8 cellular contexts compared by ENCODE assay signal in genomic region chr19:46537136-46538097, GRCh38. TPM values are rescaled to one million over a fixed set of nuclear protein-coding genes. Genes with fewer than 3 reads are reported as not detected.
DNase-seq lines count a peak whose midpoint lies in the region; ATAC-seq and TF ChIP-seq lines count a peak whose summit lies in the region.

No MANE protein-coding gene starts in this region.

- no peaks in the 10 kb centered on the region for H3K27me3 ChIP-seq in CD4-positive, alpha-beta T cell (ENCODE audit: control insufficient read depth, insufficient read depth, low read length)

- H3K4me1 Mint-ChIP-seq in CD4-positive, alpha-beta T cell (ENCODE audit: low read depth): peaks cover 6% of the 10 kb centered on the region
- peaks cover under 1% of the 10 kb centered on the region for H3K4me1 Mint-ChIP-seq in chondrocyte (ENCODE audit: low read depth)

- H3K36me3 Mint-ChIP-seq in CD4-positive, alpha-beta T cell (ENCODE audit: low read depth): no peaks in the 10 kb centered on the region
- no peaks in the 10 kb centered on the region for H3K36me3 Mint-ChIP-seq in chondrocyte (ENCODE audit: low read depth)

- POLR2A ChIA-PET in CD4-positive, alpha-beta T cell (lab: Charles Lee): interaction anchor here (0.8 to 1.3 kb wide), 4 partner anchors 7 to 75 kb away, joined by 3 to 6 read pairs (median 4); no protein-coding TSS in a partner anchor

- H3K9me3 Mint-ChIP-seq in CD4-positive, alpha-beta T cell: no peaks in the 10 kb centered on the region
- H3K9me3 Mint-ChIP-seq in chondrocyte (ENCODE audit: low read depth): no peaks in the 10 kb centered on the region

- peak; percentile 94 for TF ChIP-seq CTCF in CD4-positive, alpha-beta T cell (IDR thresholded peaks at IDR 0.05)
- peak; percentile 91 for TF ChIP-seq CTCF in chondrocyte (IDR thresholded peaks at IDR 0.05)

- in situ Hi-C loops in KBM-7 (cut with MboI; ENCODE audit: low pct_unique_long_range_greater_than_20kb, low sequenced_read_pairs): no loop called here

- H3K9me3 ChIP-seq in CD4-positive, alpha-beta T cell (ENCODE audit: control insufficient read depth, low read length): no peaks in the 10 kb centered on the region

- DNase-seq in CD4-positive, alpha-beta T cell: peak; percentile 42 to 78 (median 60)
- DNase-seq in KBM-7 (peak; percentile 69), chondrocyte (ENCODE audit: low spot score) (peak; percentile 53), medulla oblongata (ENCODE audit: extremely low spot score) (peak; percentile 33), NCI-H2107 treated with DMSO at 0.1 percent for 48 hours (lab: John Stamatoyannopoulos, UW; ENCODE audit: unreplicated experiment) (no peak), 8988T (no peak)
- DNase-seq in activated CD4-positive, CD25-positive, alpha-beta regulatory T cell treated with anti-CD3 and anti-CD28 coated beads, Interleukin-2, amount 50 U/mL, for 72 hours: peak; percentile 74
- DNase-seq in stimulated activated CD8-positive, alpha-beta memory T cell treated with anti-CD3 and anti-CD28 coated beads, Interleukin-7, amount 100 ng/mL, for 24 hours (ENCODE audit: low read depth): peak; percentile 41

- H3K27ac Mint-ChIP-seq in CD4-positive, alpha-beta T cell: no peak overlapping the region
- H3K27ac Mint-ChIP-seq in chondrocyte (ENCODE audit: unreplicated experiment): no peak overlapping the region

- CTCF ChIA-PET in CD4-positive, alpha-beta T cell (lab: Charles Lee): interaction anchor here (0.5 to 2.3 kb wide), 16 partner anchors 8 to 508 kb away, joined by 3 to 19 read pairs (median 4); partner anchors contain the start of gene CALM3

- peaks cover under 1% of the 10 kb centered on the region for H3K27me3 Mint-ChIP-seq in CD4-positive, alpha-beta T cell
- H3K27me3 Mint-ChIP-seq in chondrocyte (ENCODE audit: low read depth): peaks cover 9% of the 10 kb centered on the region

- peak; percentile 88 for ATAC-seq in CD4-positive, alpha-beta T cell (ENCODE audit: poor library complexity)

- intact Hi-C loops in CD4-positive, alpha-beta T cell (cut with DNase I, micrococcal nuclease): no loop called here

- H3K27ac ChIP-seq in CD4-positive, alpha-beta T cell (ENCODE audit: low read depth, low read length): no peak overlapping the region

- H3K4me3 Mint-ChIP-seq in CD4-positive, alpha-beta T cell: no peak overlapping the region
- no peak overlapping the region for H3K4me3 Mint-ChIP-seq in chondrocyte (ENCODE audit: unreplicated experiment)

RNA-seq across cellular contexts. Expression of gene PNMA8B, which starts 41.8 kb away (rescaled TPM):
- under 1 TPM; 0.14 to 0.19 TPM for total RNA-seq in CD4-positive, alpha-beta T cell
- total RNA-seq in chondrocyte: 2.2 to 5.5 TPM (median 2.5 TPM) in 3 replicates

Comparison
In these comparisons a context has a peak if more than half of its experiments do, and no peak if none do; other contexts are left out.
1. DNase-seq: peak in CD4-positive, alpha-beta T cell (10 of 10), KBM-7 (single experiment), activated CD4-positive, CD25-positive, alpha-beta regulatory T cell treated with anti-CD3 and anti-CD28 coated beads, Interleukin-2, amount 50 U/mL, for 72 hours (single experiment), chondrocyte (single experiment), medulla oblongata (single experiment) and stimulated activated CD8-positive, alpha-beta memory T cell treated with anti-CD3 and anti-CD28 coated beads, Interleukin-7, amount 100 ng/mL, for 24 hours (single experiment); none in NCI-H2107 treated with DMSO at 0.1 percent for 48 hours (single experiment) and 8988T (single experiment).